In genomic region chr12:75938189-75938588, GRCh38 we compare ENCODE assay signal across 12 cellular contexts.
"Had no signal": no experiment of that assay in that cellular context is flagged by ENCODE, and none has a peak within 500 bp of the region (broad histone marks: within the 10 kb centered on the region; RNA-seq: fewer than 3 reads in every experiment).

No MANE protein-coding gene starts in this region.

- H3K9me3 ChIP-seq: adrenal gland, left ventricle myocardium inferior, mucosa of descending colon, transverse colon had no signal

- H3K36me3 ChIP-seq: adrenal gland, left ventricle myocardium inferior, transverse colon had no signal

- H3K27ac ChIP-seq: adrenal gland, dorsolateral prefrontal cortex, hepatocyte, left ventricle myocardium inferior, transverse colon had no signal

- H2AFZ ChIP-seq: hepatocyte had no signal

- H3K4me3 ChIP-seq: adrenal gland, dorsolateral prefrontal cortex, hepatocyte, left ventricle myocardium inferior, mucosa of descending colon, transverse colon had no signal

- H3K27me3 ChIP-seq: adrenal gland, dorsolateral prefrontal cortex, hepatocyte, transverse colon had no signal

- H3K79me2 ChIP-seq: hepatocyte had no signal

- DNase-seq: activated T-cell treated with anti-CD3 and anti-CD28 coated beads for 4 hours; adrenal gland; dorsolateral prefrontal cortex; endodermal cell; kidney; left ventricle myocardium inferior; mucosa of descending colon; naive thymus-derived CD4-positive, alpha-beta T cell; right cardiac atrium; stimulated activated naive CD8-positive, alpha-beta T cell treated with anti-CD3 and anti-CD28 coated beads, Interleukin-15, Interleukin-2, amounts not matched to agents 100 U/mL and 50 U/mL, for 24 hours; transverse colon had no signal

- H3K4me2 ChIP-seq: hepatocyte had no signal
